ENCODE assay signal across 23 cellular contexts in the genomic region with DNA sequence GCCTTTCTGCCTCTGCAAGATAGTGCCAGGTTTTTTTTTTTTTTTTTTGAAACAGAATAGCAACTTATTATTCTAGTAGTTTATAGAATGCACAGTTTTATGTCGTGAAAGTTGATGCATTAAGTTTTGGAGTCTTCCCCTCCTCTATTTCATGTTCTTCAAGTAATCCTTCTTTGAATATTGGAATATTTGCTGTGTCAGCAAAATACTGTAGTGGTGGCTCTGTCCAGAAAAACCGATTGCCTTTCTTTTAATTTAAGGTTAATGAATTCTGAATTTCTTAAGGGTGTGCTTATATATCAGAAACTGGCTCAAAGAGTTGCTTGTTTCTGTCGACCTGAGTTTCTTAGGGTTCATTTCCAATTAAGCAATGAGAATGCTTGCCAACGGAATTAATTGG. TPM values are rescaled to one million over a fixed set of nuclear protein-coding genes. Genes with fewer than 3 reads are reported as not detected.
A peak's percentile ranks its signal among the peaks of the same experiment; 100 is the strongest.
DNase-seq lines count a peak whose midpoint lies in the region; ATAC-seq, FAIRE-seq and TF ChIP-seq lines count a peak whose summit lies in the region.
"Had no signal": no experiment of that assay in that cellular context is flagged by ENCODE, and none has a peak within 500 bp of the region (broad histone marks: within the 10 kb centered on the region; RNA-seq: fewer than 3 reads in every experiment).

No MANE protein-coding gene starts in this region.

- no peaks in the 10 kb centered on the region; the same call in 1 of the 2 replicates for H3K27me3 ChIP-seq in IMR-90 (ENCODE audit: control insufficient read depth, insufficient read depth, low read length)
- no peaks in the 10 kb centered on the region for H3K27me3 ChIP-seq in astrocyte (ENCODE audit: insufficient read depth, low read length)
- no peaks in the 10 kb centered on the region for H3K27me3 ChIP-seq in H1 (replicated peaks in 1 of 4; ENCODE audit: control insufficient read depth in 3 of 4, extremely low read depth in 1 of 4, insufficient read depth in 3 of 4, low read length in 3 of 4)
- H3K27me3 ChIP-seq: BLaER1 had no signal

- no peaks in the 10 kb centered on the region for H3K9me3 Mint-ChIP-seq in astrocyte (ENCODE audit: unreplicated experiment)
- H3K9me3 Mint-ChIP-seq: CD8-positive, alpha-beta memory T cell had no signal

- H2BK15ac ChIP-seq in IMR-90 (ENCODE audit: low read depth, low read length), result no peak overlapping the region
- H2BK15ac ChIP-seq in H1 (ENCODE audit: low read length), result no peak overlapping the region

- H4K5ac ChIP-seq in IMR-90 (ENCODE audit: low read depth, low read length) (no peak overlapping the region), H1 (ENCODE audit: insufficient read length, low read depth, low read length) (no peak overlapping the region)

- intact Hi-C loops in IMR-90 (cut with micrococcal nuclease), result no loop called here

- H3K9me1 ChIP-seq in IMR-90 (ENCODE audit: insufficient read depth, low read length), result no peaks in the 10 kb centered on the region; the same call in 1 of the 2 replicates

- 53% methylated on average over 4 of the region's 4 CpGs for WGBS in A549 (ENCODE audit: missing lambda C conversion rate)
- WGBS in IMR-90 (ENCODE audit: extremely low coverage in 2 of 2, insufficient read length in 1 of 2), 2 experiments, result 100% methylated on average over 1 of the region's 4 CpGs; no CpG with 5 or more reads in 1 of the 2 experiments
- WGBS in H1 (ENCODE audit: extremely low coverage in 1 of 2, insufficient coverage in 1 of 2, insufficient read length in 1 of 2, insufficient replicate concordance in 2 of 2, low coverage in 1 of 2, low lambda C conversion rate in 2 of 2, missing lambda C conversion rate in 1 of 2), 2 experiments, result 70% methylated on average over 4 of the region's 4 CpGs; no CpG with 5 or more reads in 1 of the 2 experiments

- no peak overlapping the region for H2BK120ac ChIP-seq in IMR-90 (ENCODE audit: low read depth, low read length)
- H2BK120ac ChIP-seq in H1 (replicated peaks; ENCODE audit: low read depth, low read length), result no peak overlapping the region

- TF ChIP-seq CTCF in A549 (IDR thresholded peaks at IDR 0.05), result no peak
- TF ChIP-seq CTCF in IMR-90 (conservative IDR thresholded peaks at IDR 0.05; ENCODE audit: low read depth, low read length), result no peak
- TF ChIP-seq CTCF in astrocyte (IDR thresholded peaks at IDR 0.05; ENCODE audit: insufficient read depth, low read depth, low read length), result no peak
- TF ChIP-seq CTCF in H1 (IDR thresholded peaks at IDR 0.05; ENCODE audit: control extremely low read depth in 1 of 3, insufficient read depth in 1 of 3, low read depth in 1 of 3, low read length in 3 of 3), result no peak

- H3K14ac ChIP-seq in IMR-90 (replicated peaks; ENCODE audit: low read depth, low read length), result no peak overlapping the region
- no peak overlapping the region for H3K14ac ChIP-seq in H1 (ENCODE audit: insufficient read length)

- H2AK9ac ChIP-seq in IMR-90 (replicated peaks; ENCODE audit: low read depth, low read length, poor library complexity), result no peak overlapping the region

- H3K56ac ChIP-seq in IMR-90 (ENCODE audit: extremely low read depth, insufficient read depth, low read length), result no peak overlapping the region
- H3K56ac ChIP-seq in H1 (replicated peaks; ENCODE audit: insufficient read length, low read depth, low read length), result no peak overlapping the region

- H3K36me3 Mint-ChIP-seq in astrocyte (ENCODE audit: low read depth, unreplicated experiment), result no peaks in the 10 kb centered on the region

- H4K8ac ChIP-seq in IMR-90 (ENCODE audit: low read depth in 2 of 2, low read length in 2 of 2), result no peak overlapping the region
- no peak overlapping the region for H4K8ac ChIP-seq in H1 (ENCODE audit: extremely low read depth, insufficient read depth, low read length)

- TF ChIP-seq EP300 in A549 (IDR thresholded peaks at IDR 0.05) (no peak), H1 (IDR thresholded peaks at IDR 0.05; ENCODE audit: borderline replicate concordance in 1 of 2, low read depth in 2 of 2, low read length in 2 of 2) (no peak)

- H3K4ac ChIP-seq in IMR-90 (ENCODE audit: low read depth, low read length) (no peak overlapping the region), H1 (replicated peaks; ENCODE audit: insufficient read length, low read depth, low read length) (no peak overlapping the region)

- no peak overlapping the region for H2BK20ac ChIP-seq in IMR-90 (ENCODE audit: low read depth, low read length)
- no peak overlapping the region for H2BK20ac ChIP-seq in H1 (ENCODE audit: low read length)

- H3K4me3 ChIP-seq in A549 (no peak overlapping the region), IMR-90 (ENCODE audit: insufficient read depth, low read depth, low read length) (no peak overlapping the region), astrocyte (ENCODE audit: insufficient read depth, low read depth, low read length) (no peak overlapping the region), H1 (ENCODE audit: extremely low read depth in 1 of 4, insufficient read depth in 2 of 4, low read depth in 3 of 4, low read length in 4 of 4) (no peak overlapping the region)
- H3K4me3 ChIP-seq: BLaER1, GM12878, GM23248 had no signal

- no peak for TF ChIP-seq RAD21 in A549 (conservative IDR thresholded peaks at IDR 0.05 in 1 of 2, IDR thresholded peaks at IDR 0.05 in 1 of 2)
- no peak for TF ChIP-seq RAD21 in IMR-90 (IDR thresholded peaks at IDR 0.05; ENCODE audit: low read length)
- no peak for TF ChIP-seq RAD21 in H1 (IDR thresholded peaks at IDR 0.05 in 1 of 2, conservative IDR thresholded peaks at IDR 0.05 in 1 of 2; ENCODE audit: low read depth in 2 of 2, low read length in 2 of 2)

- no peak overlapping the region for H3K23ac ChIP-seq in IMR-90 (ENCODE audit: low read depth, low read length)
- H3K23ac ChIP-seq in H1 (ENCODE audit: insufficient read length), result no peak overlapping the region

- H3K4me2 ChIP-seq in A549, result no peak overlapping the region
- H3K4me2 ChIP-seq in IMR-90 (ENCODE audit: low read depth, low read length), result no peak overlapping the region
- H3K4me2 ChIP-seq in astrocyte (ENCODE audit: low read length), result no peak overlapping the region
- no peak overlapping the region for H3K4me2 ChIP-seq in H1 (ENCODE audit: insufficient read depth in 1 of 2, low read depth in 2 of 2, low read length in 2 of 2)

- in situ Hi-C loops in IMR-90 (cut with MboI; ENCODE audit: low sequenced_read_pairs), result no loop called here

- no peak overlapping the region for H3K4me3 Mint-ChIP-seq in astrocyte (ENCODE audit: unreplicated experiment)
- H3K4me3 Mint-ChIP-seq: B cell; CD4-positive, CD25-positive, alpha-beta regulatory T cell; CD8-positive, alpha-beta memory T cell; H9 had no signal

- H2AK5ac ChIP-seq in IMR-90 (ENCODE audit: low read depth, low read length) (no peak overlapping the region), H1 (ENCODE audit: low read depth, low read length) (no peak overlapping the region)

- H3K27ac ChIP-seq in A549, result no peak overlapping the region
- no peak overlapping the region for H3K27ac ChIP-seq in IMR-90 (ENCODE audit: insufficient read depth, low read length)
- H3K27ac ChIP-seq in astrocyte (ENCODE audit: low read depth, low read length), result no peak overlapping the region
- H3K27ac ChIP-seq in H1 (ENCODE audit: low read depth, low read length), result no peak overlapping the region
- H3K27ac ChIP-seq: C4-2B, GM23248 had no signal

- no peaks in the 10 kb centered on the region for H3K23me2 ChIP-seq in H1 (ENCODE audit: low read depth, low read length)

- no peaks in the 10 kb centered on the region for H3K79me2 ChIP-seq in astrocyte (ENCODE audit: insufficient read depth, low read length)
- no peaks in the 10 kb centered on the region for H3K79me2 ChIP-seq in H1 (ENCODE audit: control insufficient read depth in 1 of 2, insufficient read depth in 2 of 2, low read length in 2 of 2)

- H4K91ac ChIP-seq in IMR-90 (ENCODE audit: insufficient read depth, low read depth, low read length) (no peak overlapping the region), H1 (replicated peaks; ENCODE audit: insufficient read length, low read length) (no peak overlapping the region)

- dilution Hi-C loops in IMR-90 (cut with HindIII; ENCODE audit: low sequenced_read_pairs, unreplicated experiment), result no loop called here

- CTCF ChIA-PET in A549 (lab: Yijun Ruan, JAX) (interaction anchor here (0.7 kb wide), 1 partner anchor 10 kb away, joined by 4 read pairs; no protein-coding TSS in a partner anchor), IMR-90 (lab: Yijun Ruan, JAX) (no interaction called here), H1 (lab: Charles Lee; ENCODE audit: partially characterized antibody) (interaction anchor here (1.5 to 3.1 kb wide), 2 partner anchors 10 to 12 kb away, joined by 3 to 14 read pairs; no protein-coding TSS in a partner anchor)

- no peaks in the 10 kb centered on the region for H3K36me3 ChIP-seq in IMR-90 (ENCODE audit: control insufficient read depth, insufficient read depth, low read length)
- H3K36me3 ChIP-seq in astrocyte (ENCODE audit: insufficient read depth, low read length), result no peaks in the 10 kb centered on the region
- H3K36me3 ChIP-seq in H1 (ENCODE audit: control insufficient read depth in 2 of 4, insufficient read depth in 4 of 4, low read length in 3 of 4), result no peaks in the 10 kb centered on the region

- BruUV-seq in IMR-90 (replicated peaks; lab: Mats Ljungman, UMichigan), result no TSS peak

- no peaks in the 10 kb centered on the region for H3K4me1 Mint-ChIP-seq in astrocyte (ENCODE audit: low read depth, unreplicated experiment)
- H3K4me1 Mint-ChIP-seq: H9 had no signal

- H2AFZ ChIP-seq in IMR-90 (replicated peaks; ENCODE audit: low read length, poor library complexity) (no peak overlapping the region), astrocyte (ENCODE audit: low read depth, low read length) (no peak overlapping the region), H1 (ENCODE audit: low read length) (no peak overlapping the region)
- H2AFZ ChIP-seq: GM23248 had no signal

- POLR2A ChIA-PET in A549 (lab: Yijun Ruan, JAX), result no interaction called here
- POLR2A ChIA-PET in IMR-90 (lab: Charles Lee; ENCODE audit: unreplicated experiment), result no interaction called here
- POLR2A ChIA-PET in H1 (lab: Charles Lee; ENCODE audit: partially characterized antibody), result interaction anchor here (1.4 kb wide), 1 partner anchor 10 kb away, joined by 3 read pairs; no protein-coding TSS in a partner anchor

- H3K18ac ChIP-seq in IMR-90 (ENCODE audit: low read depth, low read length), result no peak overlapping the region
- H3K18ac ChIP-seq in H1 (ENCODE audit: extremely low read depth, low read length), result no peak overlapping the region

- DNase-seq in A549 (ENCODE audit: low read depth in 1 of 2, low spot score in 1 of 2) (no peak), IMR-90 (no peak), astrocyte (ENCODE audit: low read depth) (no peak), H1 (ENCODE audit: low read depth in 1 of 2, low spot score in 2 of 2) (no peak), SKM-1 treated with dmso at 0.1 percent for 144 hours (lab: John Stamatoyannopoulos, UW; ENCODE audit: unreplicated experiment) (no peak)
- DNase-seq in activated effector memory CD4-positive, alpha-beta T cell treated with Interleukin-2 at 50 U/mL for 16 hours, result no peak
- DNase-seq: 8988T; CD4-positive, CD25-positive, alpha-beta regulatory T cell; CD8-positive, alpha-beta memory T cell; DMS 273 treated with DMSO at 0.1 percent for 48 hours; DMS79; EL; GDM1; GM23248; H9 had no signal

- H3K27me3 Mint-ChIP-seq in astrocyte (ENCODE audit: low read depth, unreplicated experiment), result no peaks in the 10 kb centered on the region
- H3K27me3 Mint-ChIP-seq: B cell; CD4-positive, CD25-positive, alpha-beta regulatory T cell had no signal

- no peak overlapping the region for H3K9ac ChIP-seq in IMR-90 (ENCODE audit: low read depth, low read length)
- H3K9ac ChIP-seq in astrocyte (ENCODE audit: low read length), result no peak overlapping the region
- H3K9ac ChIP-seq in H1 (replicated peaks in 1 of 4; ENCODE audit: extremely low read depth in 1 of 4, low read depth in 3 of 4, low read length in 3 of 4), result no peak overlapping the region
- H3K9ac ChIP-seq: BLaER1, GM23248 had no signal

- no peaks in the 10 kb centered on the region for H3K4me1 ChIP-seq in A549
- no peaks in the 10 kb centered on the region for H3K4me1 ChIP-seq in IMR-90 (ENCODE audit: control insufficient read depth, insufficient read depth, low read length)
- H3K4me1 ChIP-seq in astrocyte (ENCODE audit: insufficient read depth, low read length), result no peaks in the 10 kb centered on the region
- H3K4me1 ChIP-seq in H1 (replicated peaks in 1 of 4; ENCODE audit: control insufficient read depth in 3 of 4, insufficient read depth in 4 of 4, low read length in 3 of 4), result no peaks in the 10 kb centered on the region

- no peak for TF ChIP-seq POLR2A in A549 (IDR thresholded peaks at IDR 0.05; ENCODE audit: low read length)
- no peak for TF ChIP-seq POLR2A in IMR-90 (IDR thresholded peaks at IDR 0.05; ENCODE audit: low read depth, low read length)
- TF ChIP-seq POLR2A in H1 (IDR thresholded peaks at IDR 0.05; ENCODE audit: control extremely low read depth in 1 of 2, low read depth in 2 of 2, low read length in 2 of 2), result no peak

- H3K79me1 ChIP-seq in IMR-90 (ENCODE audit: low read depth in 1 of 2, low read length in 2 of 2), result no peaks in the 10 kb centered on the region
- H3K79me1 ChIP-seq in H1 (ENCODE audit: low read depth, low read length), result no peaks in the 10 kb centered on the region

- H4K20me1 ChIP-seq in IMR-90 (ENCODE audit: insufficient read depth, low read length) (no peaks in the 10 kb centered on the region), astrocyte (ENCODE audit: insufficient read depth, low read length) (no peaks in the 10 kb centered on the region), H1 (replicated peaks in 1 of 2; ENCODE audit: control insufficient read depth in 1 of 2, insufficient read depth in 2 of 2, low read length in 2 of 2) (no peaks in the 10 kb centered on the region)
- H4K20me1 ChIP-seq: BLaER1 had no signal

- no peak overlapping the region for H2BK5ac ChIP-seq in IMR-90 (ENCODE audit: low read depth, low read length, poor library complexity, severe bottlenecking)
- H2BK5ac ChIP-seq in H1 (ENCODE audit: low read depth, low read length), result no peak overlapping the region

- FAIRE-seq in A549 (lab: Jason Lieb, UNC) (no peak), astrocyte (lab: Jason Lieb, UNC) (peak; percentile 96), H1 (lab: Jason Lieb, UNC) (no peak)
- FAIRE-seq: D721Med, GM12878 had no signal

- no peak overlapping the region for H3K27ac Mint-ChIP-seq in astrocyte (ENCODE audit: unreplicated experiment)
- H3K27ac Mint-ChIP-seq: B cell, H9 had no signal

- ATAC-seq in A549 (no peak), IMR-90 (ENCODE audit: low read depth) (no peak), GM21528 (IDR thresholded peaks at IDR 0.05; ENCODE audit: low FRiP score, unreplicated experiment) (no peak), GM19455 (IDR thresholded peaks at IDR 0.05; ENCODE audit: unreplicated experiment) (no peak)
- ATAC-seq: HCT116 had no signal

- H3K9me3 ChIP-seq in A549 (no peaks in the 10 kb centered on the region), IMR-90 (ENCODE audit: control insufficient read depth, insufficient read depth, low read length) (no peaks in the 10 kb centered on the region), astrocyte (ENCODE audit: insufficient read depth, low read depth, low read length) (no peaks in the 10 kb centered on the region), H1 (ENCODE audit: insufficient read depth in 2 of 2, low read depth in 1 of 2, low read length in 1 of 2) (no peaks in the 10 kb centered on the region)
- H3K9me3 ChIP-seq: BLaER1 had no signal

- no peak overlapping the region for H2BK12ac ChIP-seq in H1 (ENCODE audit: low read depth, low read length)

RNA-seq across cellular contexts. Expression of gene TMSB15B, which starts 34.8 kb away (rescaled TPM):
- polyA plus RNA-seq in A549 (2011; rRNA removed) (8.4 and 12.2 TPM in 2 replicates), A549 (2017; fragmentation: RNase III; extraction: RNeasy Plus Mini Kit Qiagen cat#74134 plus additional on column Dnase treatment) (5.3 to 8.0 TPM (median 6.5 TPM) in 3 replicates), IMR-90 (2012; rRNA removed) (9.0 and 9.9 TPM in 2 replicates), H1 (2011; rRNA removed) (6.8 and 12.1 TPM in 2 replicates)
- polyA plus RNA-seq in A549 (2012; cell fraction: cytosol; rRNA removed), result 4.3 TPM in 2 replicates
- 2.2 and 3.3 TPM in 2 replicates for polyA plus RNA-seq in A549 (2012; cell fraction: nucleus; rRNA removed)
- polyA minus RNA-seq in A549 (2011; rRNA and poly(A)+ RNA removed), result 1.1 and 1.2 TPM in 2 replicates
- total RNA-seq in IMR-90 (2012; rRNA removed) (5.6 and 7.9 TPM in 2 replicates), astrocyte (6.3 and 8.0 TPM in 2 replicates)
- 1.6 and 1.8 TPM in 2 replicates for polyA plus RNA-seq in IMR-90 (2012; cell fraction: cytosol; rRNA removed)
- 3.9 and 11.9 TPM in 2 replicates for polyA plus RNA-seq in IMR-90 (2012; cell fraction: nucleus; rRNA removed; ENCODE audit: low replicate concordance)
- total RNA-seq in H1 (2021; fragmentation: NEBNext Ultra II Directional; extraction: Animal tissue kit (Norgen Biotek cat#: 25700)), result 9.8 and 11.7 TPM in 2 replicates
- polyA plus RNA-seq in H1 (2011; cell fraction: cytosol; rRNA removed), result 13.6 TPM
- 4.1 TPM for polyA plus RNA-seq in H1 (2011; cell fraction: nucleus; rRNA removed)
- polyA plus RNA-seq in H1 (2012, experiment 1 of 2), result 11.0 to 16.4 TPM (median 11.3 TPM) in 4 replicates
- polyA plus RNA-seq in H1 (2012, experiment 2 of 2), result 22.0 TPM
- 13.7 TPM for polyA plus RNA-seq in H1 (2013, experiment 1 of 2)
- 15.5 TPM for polyA plus RNA-seq in H1 (2013, experiment 2 of 2)
- 4.3 and 4.5 TPM in 2 replicates for polyA minus RNA-seq in H1 (2011; rRNA and poly(A)+ RNA removed)
- 2.2 TPM for polyA minus RNA-seq in H1 (2011; cell fraction: cytosol; rRNA and poly(A)+ RNA removed)
- 12.1 TPM for polyA minus RNA-seq in H1 (2011; cell fraction: nucleus; rRNA and poly(A)+ RNA removed)

Comparison
In these comparisons a context has a peak if more than half of its experiments do, and no peak if none do; other contexts are left out.
1. Of the 18 proteins assayed by ChIP-seq in both H1 and A549: peak only in H1: none; only in A549: none; in both: MAFK; in neither: 17.